ENCODE assay signal across 21 cellular contexts in genomic region chr15:67168694-67169093, GRCh38.
A peak's percentile ranks its signal among the peaks of the same experiment; 100 is the strongest.
DNase-seq lines count a peak whose midpoint lies in the region; ATAC-seq, FAIRE-seq and TF ChIP-seq lines count a peak whose summit lies in the region.
"Had no signal": no experiment of that assay in that cellular context is flagged by ENCODE, and none has a peak within 500 bp of the region (broad histone marks: within the 10 kb centered on the region; RNA-seq: fewer than 3 reads in every experiment).

No MANE protein-coding gene starts in this region.

- H3K79me2 ChIP-seq in astrocyte (ENCODE audit: insufficient read depth, low read length), result peaks cover 48% of the 10 kb centered on the region

- H3K9me3 ChIP-seq in astrocyte (ENCODE audit: insufficient read depth, low read depth, low read length), result no peaks in the 10 kb centered on the region
- H3K9me3 ChIP-seq: gastroesophageal sphincter, mucosa of descending colon, neutrophil, SK-N-SH, suprapubic skin had no signal

- TF ChIP-seq CTCF in HFFc6 (IDR thresholded peaks at IDR 0.05), result no peak
- TF ChIP-seq CTCF in astrocyte (IDR thresholded peaks at IDR 0.05; ENCODE audit: insufficient read depth, low read depth, low read length), result no peak

- H3K4me1 Mint-ChIP-seq in HFFc6 (ENCODE audit: low read depth) (peaks cover 67% of the 10 kb centered on the region), astrocyte (ENCODE audit: low read depth, unreplicated experiment) (peaks cover 44% of the 10 kb centered on the region)
- H3K4me1 Mint-ChIP-seq in stimulated activated effector memory CD8-positive, alpha-beta T cell treated with anti-CD3 and anti-CD28 coated beads, Interleukin-12 subunit alpha, Interleukin-12 subunit beta, amount 100 ng/mL, for 72 hours, result peaks cover 57% of the 10 kb centered on the region

- no peak for ATAC-seq in stimulated activated effector memory CD8-positive, alpha-beta T cell treated with anti-CD3 and anti-CD28 coated beads, Interleukin-12 subunit alpha, Interleukin-12 subunit beta, amount 100 ng/mL, for 72 hours
- ATAC-seq: activated CD8-positive, alpha-beta T cell treated with anti-CD3 and anti-CD28 coated beads, Interleukin-2, amount 10 ng/mL, durations not matched to agents 7 days and 5 days; left colon had no signal

- H3K36me3 ChIP-seq in astrocyte (ENCODE audit: insufficient read depth, low read length), result peaks cover 19% of the 10 kb centered on the region

- H4K20me1 ChIP-seq in astrocyte (ENCODE audit: insufficient read depth, low read length), result peaks cover 4% of the 10 kb centered on the region

- H3K27ac Mint-ChIP-seq in HFFc6, result peak overlapping the region; percentile 17; the same call in 1 of the 2 replicates
- H3K27ac Mint-ChIP-seq in astrocyte (ENCODE audit: unreplicated experiment), result peak overlapping the region; percentile 55
- peak overlapping the region; percentile 85 for H3K27ac Mint-ChIP-seq in stimulated activated effector memory CD8-positive, alpha-beta T cell treated with anti-CD3 and anti-CD28 coated beads, Interleukin-12 subunit alpha, Interleukin-12 subunit beta, amount 100 ng/mL, for 72 hours
- H3K27ac Mint-ChIP-seq: activated CD8-positive, alpha-beta T cell treated with anti-CD3 and anti-CD28 coated beads, Interleukin-2, amount 10 ng/mL, durations not matched to agents 7 days and 5 days had no signal

- no peak overlapping the region for H2AFZ ChIP-seq in astrocyte (ENCODE audit: low read depth, low read length)

- H3K4me2 ChIP-seq in astrocyte (ENCODE audit: low read length), result peak overlapping the region; percentile 74
- H3K4me2 ChIP-seq: SK-N-SH had no signal

- H3K9me3 Mint-ChIP-seq in HFFc6 (no peaks in the 10 kb centered on the region), astrocyte (ENCODE audit: unreplicated experiment) (no peaks in the 10 kb centered on the region)
- H3K9me3 Mint-ChIP-seq in stimulated activated effector memory CD8-positive, alpha-beta T cell treated with anti-CD3 and anti-CD28 coated beads, Interleukin-12 subunit alpha, Interleukin-12 subunit beta, amount 100 ng/mL, for 72 hours, result no peaks in the 10 kb centered on the region
- H3K9me3 Mint-ChIP-seq: IgD-negative memory B cell had no signal

- peaks cover 88% of the 10 kb centered on the region for H3K36me3 Mint-ChIP-seq in HFFc6 (ENCODE audit: low read depth)
- H3K36me3 Mint-ChIP-seq in astrocyte (ENCODE audit: low read depth, unreplicated experiment), result peaks cover 49% of the 10 kb centered on the region
- H3K36me3 Mint-ChIP-seq in stimulated activated effector memory CD8-positive, alpha-beta T cell treated with anti-CD3 and anti-CD28 coated beads, Interleukin-12 subunit alpha, Interleukin-12 subunit beta, amount 100 ng/mL, for 72 hours, result peaks cover 86% of the 10 kb centered on the region

- H3K27me3 ChIP-seq in astrocyte (ENCODE audit: insufficient read depth, low read length), result no peaks in the 10 kb centered on the region
- H3K27me3 ChIP-seq: gastroesophageal sphincter, neutrophil, suprapubic skin had no signal

- H3K9ac ChIP-seq in astrocyte (ENCODE audit: low read length), result peak overlapping the region; percentile 79
- H3K9ac ChIP-seq: SK-N-SH had no signal

- H3K27me3 Mint-ChIP-seq in HFFc6 (ENCODE audit: insufficient read depth) (peaks cover 25% of the 10 kb centered on the region; the same call in 1 of the 2 replicates), astrocyte (ENCODE audit: low read depth, unreplicated experiment) (no peaks in the 10 kb centered on the region)
- H3K27me3 Mint-ChIP-seq: IgD-negative memory B cell had no signal

- no peak for FAIRE-seq in astrocyte (lab: Jason Lieb, UNC)

- no peak for DNase-seq in HFFc6
- DNase-seq in astrocyte (ENCODE audit: low read depth), result no peak
- DNase-seq in mesenteric fat pad (ENCODE audit: low spot score), result peak; percentile 85
- no peak for DNase-seq in stimulated activated effector memory CD8-positive, alpha-beta T cell treated with anti-CD3 and anti-CD28 coated beads, Interleukin-12 subunit alpha, Interleukin-12 subunit beta, amount 100 ng/mL, for 72 hours (ENCODE audit: low spot score in 2 of 2)
- DNase-seq in stimulated activated naive CD4-positive, alpha-beta T cell treated with Interleukin-2 at 50 U/mL for 16 hours (lab: John Stamatoyannopoulos, UW), result no peak
- no peak for DNase-seq in activated CD4-positive, alpha-beta T cell treated with anti-CD3 and anti-CD28 coated beads, Interleukin-2, amount 50 U/mL, for 48 hours
- DNase-seq in AG08396 (ENCODE audit: low spot score), result no peak
- DNase-seq: activated CD8-positive, alpha-beta T cell treated with anti-CD3 and anti-CD28 coated beads, Interleukin-2, amount 10 ng/mL, durations not matched to agents 7 days and 5 days; NCI-H1417 treated with DMSO at 0.1 percent for 48 hours; NCI-H2107; NCI-H510A; SK-N-SH; stimulated activated CD4-positive, alpha-beta T cell treated with anti-CD3 and anti-CD28 coated beads, Interleukin-12 subunit alpha, Interleukin-12 subunit beta, amount 100 ng/mL, for 4 hours; T1000 had no signal

- peak overlapping the region; percentile 22 for H3K4me3 ChIP-seq in astrocyte (ENCODE audit: insufficient read depth, low read depth, low read length)
- H3K4me3 ChIP-seq: gastroesophageal sphincter, mucosa of descending colon, suprapubic skin had no signal

- H3K4me1 ChIP-seq in astrocyte (ENCODE audit: insufficient read depth, low read length), result peaks cover 55% of the 10 kb centered on the region

- peak overlapping the region; percentile 49 for H3K27ac ChIP-seq in astrocyte (ENCODE audit: low read depth, low read length)
- H3K27ac ChIP-seq: epithelial cell of prostate, neutrophil had no signal

- H3K4me3 Mint-ChIP-seq in HFFc6 (no peak overlapping the region), astrocyte (ENCODE audit: unreplicated experiment) (no peak overlapping the region)
- H3K4me3 Mint-ChIP-seq in stimulated activated effector memory CD8-positive, alpha-beta T cell treated with anti-CD3 and anti-CD28 coated beads, Interleukin-12 subunit alpha, Interleukin-12 subunit beta, amount 100 ng/mL, for 72 hours, result no peak overlapping the region
- H3K4me3 Mint-ChIP-seq: activated CD8-positive, alpha-beta T cell treated with anti-CD3 and anti-CD28 coated beads, Interleukin-2, amount 10 ng/mL, durations not matched to agents 7 days and 5 days; IgD-negative memory B cell had no signal

Comparison
In these comparisons a context has a peak if more than half of its experiments do, and no peak if none do; other contexts are left out.
1. H3K27ac Mint-ChIP-seq: peak in every context shown above with its lines; median percentile 85 in stimulated activated effector memory CD8-positive, alpha-beta T cell treated with anti-CD3 and anti-CD28 coated beads, Interleukin-12 subunit alpha, Interleukin-12 subunit beta, amount 100 ng/mL, for 72 hours; 55 in astrocyte; 17 in HFFc6.